ENCODE assay signal across 25 cellular contexts in the genomic region with DNA sequence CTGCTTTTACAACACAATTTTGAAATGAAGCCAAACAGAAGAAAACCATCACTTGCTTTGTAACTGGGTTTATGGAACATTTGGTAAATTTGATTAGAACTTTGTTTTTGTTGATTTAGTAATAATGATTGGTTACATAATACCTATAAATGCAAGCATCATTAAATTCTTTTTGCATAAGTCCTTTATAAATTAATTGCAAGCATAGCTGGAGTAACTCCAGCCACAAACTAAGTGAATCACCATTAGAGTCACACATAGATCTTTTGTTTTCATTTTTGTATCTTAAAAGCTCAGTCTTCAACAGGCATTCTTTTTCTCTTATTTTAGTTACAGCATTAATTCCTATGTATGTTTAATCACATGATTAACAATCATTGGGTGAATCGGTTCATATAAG. TPM values are rescaled to one million over a fixed set of nuclear protein-coding genes. Genes with fewer than 3 reads are reported as not detected.
DNase-seq lines count a peak whose midpoint lies in the region; ATAC-seq and TF ChIP-seq lines count a peak whose summit lies in the region.
"Had no signal": no experiment of that assay in that cellular context is flagged by ENCODE, and none has a peak within 500 bp of the region (broad histone marks: within the 10 kb centered on the region; RNA-seq: fewer than 3 reads in every experiment).

No MANE protein-coding gene starts in this region.

- ATAC-seq in HG02938 (IDR thresholded peaks at IDR 0.05; ENCODE audit: unreplicated experiment) (no peak), GM18861 (IDR thresholded peaks at IDR 0.05; ENCODE audit: unreplicated experiment) (no peak)
- ATAC-seq: effector memory CD8-positive, alpha-beta T cell; left cardiac atrium; stimulated activated effector memory CD8-positive, alpha-beta T cell treated with anti-CD3 and anti-CD28 coated beads, Interleukin-12 subunit alpha, Interleukin-12 subunit beta, amount 100 ng/mL, for 72 hours; T-helper 17 cell had no signal

- WGBS in GM23248 (ENCODE audit: low coverage in 1 of 2, low lambda C conversion rate in 2 of 2, missing lambda C conversion rate in 2 of 2), 2 experiments: 41 to 48% methylated on average over 1 of the region's 1 CpG
- 13 to 21% (median 14%) methylated on average over 1 of the region's 1 CpG for WGBS in ovary, 3 donors

- H3K9me2 ChIP-seq in GM23248 (ENCODE audit: insufficient read depth): no peaks in the 10 kb centered on the region

- TF ChIP-seq POLR2A in ovary (IDR thresholded peaks at IDR 0.05): no peak

- H3K27ac ChIP-seq in GM23248 (peak overlapping the region; percentile 29; the same call in 1 of the 2 replicates), brain microvascular endothelial cell (peak overlapping the region; percentile 55), ovary (no peak overlapping the region)
- H3K27ac ChIP-seq: coronary artery, esophagus muscularis mucosa, spleen had no signal

- intact Hi-C loops in ovary (cut with DNase I): no loop called here

- H3K9me3 ChIP-seq in GM23248 (ENCODE audit: low read depth) (no peaks in the 10 kb centered on the region), ovary (no peaks in the 10 kb centered on the region)
- H3K9me3 ChIP-seq: esophagus muscularis mucosa, spleen had no signal

- no peaks in the 10 kb centered on the region for H3K27me3 ChIP-seq in GM23248 (replicated peaks; ENCODE audit: insufficient read depth)
- H3K27me3 ChIP-seq in brain microvascular endothelial cell (replicated peaks): no peaks in the 10 kb centered on the region
- no peaks in the 10 kb centered on the region for H3K27me3 ChIP-seq in ovary
- H3K27me3 ChIP-seq: esophagus muscularis mucosa, spleen had no signal

- DNase-seq in AG08395 (ENCODE audit: low spot score): peak; percentile 24
- DNase-seq in GM23248: peak; percentile 63
- no peak for DNase-seq in brain microvascular endothelial cell
- DNase-seq in iris pigment epithelial cell (ENCODE audit: low read depth): peak; percentile 30
- DNase-seq in ovary: no peak
- no peak for DNase-seq in NCI-H1694 (lab: John Stamatoyannopoulos, UW)
- DNase-seq: activated naive CD4-positive, alpha-beta T cell; activated T-cell treated with anti-CD3 and anti-CD28 coated beads, Interleukin-2, amount 50 U/mL, for 1 hour; C1 segment of cervical spinal cord; effector memory CD8-positive, alpha-beta T cell; KG1; left cardiac atrium; MV-4-11; NCI-H2171; NCI-H524; NK-92 treated with Interleukin-12 subunit alpha and Interleukin-12 subunit beta, amount 100 ng/mL, for 24 hours; nucleus accumbens; spleen; stimulated activated CD4-positive, alpha-beta T cell treated with anti-CD3 and anti-CD28 coated beads, Interleukin-2, amount 100 ng/mL, for 48 hours; T-helper 17 cell had no signal

- no peaks in the 10 kb centered on the region for H4K20me1 ChIP-seq in GM23248 (ENCODE audit: insufficient read depth)

- in situ Hi-C loops in GM23248 (cut with MboI) (no loop called here), brain microvascular endothelial cell (cut with HindIII; ENCODE audit: low pct_ligation_motif_present, low sequenced_read_pairs) (no loop called here)

- H3K36me3 ChIP-seq in GM23248 (ENCODE audit: low read depth) (no peaks in the 10 kb centered on the region), brain microvascular endothelial cell (replicated peaks) (no peaks in the 10 kb centered on the region), ovary (no peaks in the 10 kb centered on the region)
- H3K36me3 ChIP-seq: esophagus muscularis mucosa, spleen had no signal

- TF ChIP-seq CTCF in brain microvascular endothelial cell (IDR thresholded peaks at IDR 0.05; ENCODE audit: low read depth, low read length, missing control alignments) (no peak), ovary (IDR thresholded peaks at IDR 0.05) (no peak)

- 0 out of 2 replicates have a peak overlapping the region, but pooled peaks have one; percentile 1 for H2AFZ ChIP-seq in GM23248

- no peaks in the 10 kb centered on the region for H3K79me2 ChIP-seq in GM23248 (ENCODE audit: insufficient read depth)

- peak overlapping the region; percentile 2; the same call in 1 of the 2 replicates for H3K9ac ChIP-seq in GM23248

- H3F3A ChIP-seq in GM23248 (ENCODE audit: insufficient read depth): peaks cover 15% of the 10 kb centered on the region; the same call in 1 of the 2 replicates

- peak overlapping the region; percentile 19 for H3K4me2 ChIP-seq in GM23248 (ENCODE audit: unreplicated experiment)

- no peak overlapping the region for H3K4me3 ChIP-seq in GM23248
- no peak overlapping the region for H3K4me3 ChIP-seq in brain microvascular endothelial cell (ENCODE audit: low read depth, low read length)
- H3K4me3 ChIP-seq in ovary: no peak overlapping the region
- H3K4me3 ChIP-seq: coronary artery, esophagus muscularis mucosa, spleen had no signal

- no peak for TF ChIP-seq EP300 in ovary (IDR thresholded peaks at IDR 0.05)

- H3K4me1 ChIP-seq in GM23248 (ENCODE audit: insufficient read depth) (peaks cover 18% of the 10 kb centered on the region), ovary (ENCODE audit: insufficient read depth) (peaks cover 2% of the 10 kb centered on the region)

RNA-seq across cellular contexts. Expression of gene TSPYL1, which starts 33.6 kb away (rescaled TPM):
- total RNA-seq in GM23248 (2014; rRNA removed; shearing (Covaris generic)): 79.4 and 89.1 TPM in 2 replicates
- polyA plus RNA-seq in GM23248 (2016; fragmentation: Nextera tagmentation; extraction: Ambion mirVana): 71.5 and 73.5 TPM in 2 replicates
- total RNA-seq in ovary: 100 to 1,000 TPM in 4 of 7 donors, 10 to 100 TPM in 3; 60.0 to 155 (median 113) TPM
- polyA plus RNA-seq in ovary: 10 to 100 TPM; 39.2 to 88.4 TPM

RNA-seq across cellular contexts. Expression of gene DSE, which starts 57.4 kb away (rescaled TPM):
- total RNA-seq in GM23248 (2014; rRNA removed; shearing (Covaris generic)): 76.9 and 83.9 TPM in 2 replicates
- 42.7 and 44.6 TPM in 2 replicates for polyA plus RNA-seq in GM23248 (2016; fragmentation: Nextera tagmentation; extraction: Ambion mirVana)
- 10 to 100 TPM; 27.9 to 61.6 (median 43.1) TPM for total RNA-seq in ovary
- polyA plus RNA-seq in ovary: 10 to 100 TPM; 23.1 to 29.0 TPM

RNA-seq across cellular contexts. Expression of gene TSPYL4, which starts 59.5 kb away (rescaled TPM):
- 34.1 and 38.2 TPM in 2 replicates for total RNA-seq in GM23248 (2014; rRNA removed; shearing (Covaris generic))
- 32.3 TPM in 2 replicates for polyA plus RNA-seq in GM23248 (2016; fragmentation: Nextera tagmentation; extraction: Ambion mirVana)
- total RNA-seq in ovary: 10 to 100 TPM; 18.1 to 44.4 (median 31.0) TPM
- 10 to 100 TPM; 23.0 to 35.3 TPM for polyA plus RNA-seq in ovary

Comparison
In these comparisons a context has a peak if more than half of its experiments do, and no peak if none do; other contexts are left out.
1. DNase-seq: peak in AG08395 (single experiment), GM23248 (single experiment) and iris pigment epithelial cell (single experiment); none in brain microvascular endothelial cell (single experiment), ovary (0 of 5) and NCI-H1694 (single experiment).
2. H3K27ac ChIP-seq: peak in GM23248 (single experiment) and brain microvascular endothelial cell (single experiment); none in ovary (0 of 2).